21 cellular contexts compared by ENCODE assay signal in genomic region chr6:46469021-46469420, GRCh38. TPM values are rescaled to one million over a fixed set of nuclear protein-coding genes. Genes with fewer than 3 reads are reported as not detected.
A peak's percentile ranks its signal among the peaks of the same experiment; 100 is the strongest.
DNase-seq lines count a peak whose midpoint lies in the region; ATAC-seq, FAIRE-seq and TF ChIP-seq lines count a peak whose summit lies in the region.
"Had no signal": no experiment of that assay in that cellular context is flagged by ENCODE, and none has a peak within 500 bp of the region (broad histone marks: within the 10 kb centered on the region; RNA-seq: fewer than 3 reads in every experiment).

No MANE protein-coding gene starts in this region.

- no peak overlapping the region for H3K14ac ChIP-seq in mesenchymal stem cell (ENCODE audit: low read length in 2 of 2)

- no peak overlapping the region for H2BK12ac ChIP-seq in mesenchymal stem cell (ENCODE audit: low read length in 2 of 2)

- H3K27me3 ChIP-seq in GM23338 (ENCODE audit: insufficient read depth): no peaks in the 10 kb centered on the region
- no peaks in the 10 kb centered on the region for H3K27me3 ChIP-seq in mesenchymal stem cell (ENCODE audit: control insufficient read depth in 1 of 2, insufficient read depth in 1 of 2, low read length in 2 of 2)
- H3K27me3 ChIP-seq in gastrocnemius medialis: no peaks in the 10 kb centered on the region

- H3K9me3 ChIP-seq in mesenchymal stem cell (ENCODE audit: control insufficient read depth, low read length) (no peaks in the 10 kb centered on the region), gastrocnemius medialis (no peaks in the 10 kb centered on the region)

- WGBS in mesenchymal stem cell: 70% methylated on average over 2 of the region's 2 CpGs

- no peak overlapping the region for H4K8ac ChIP-seq in mesenchymal stem cell (ENCODE audit: low read length)

- H3K36me3 Mint-ChIP-seq in GM23338 (ENCODE audit: low read depth) (peaks cover 6% of the 10 kb centered on the region; the same call in 1 of the 3 replicates), WTC11 (peaks cover 17% of the 10 kb centered on the region), HFFc6 (ENCODE audit: low read depth) (no peaks in the 10 kb centered on the region)
- H3K36me3 Mint-ChIP-seq: CD4-positive, CD25-positive, alpha-beta regulatory T cell had no signal

- no peak overlapping the region for H2BK120ac ChIP-seq in mesenchymal stem cell (ENCODE audit: low read depth, low read length)

- no peaks in the 10 kb centered on the region for H3K36me3 ChIP-seq in GM23338 (ENCODE audit: insufficient read depth)
- no peaks in the 10 kb centered on the region for H3K36me3 ChIP-seq in mesenchymal stem cell (ENCODE audit: control insufficient read depth in 1 of 2, insufficient read depth in 2 of 2, low read depth in 1 of 2, low read length in 2 of 2)
- no peaks in the 10 kb centered on the region for H3K36me3 ChIP-seq in gastrocnemius medialis

- H3K23ac ChIP-seq in mesenchymal stem cell (ENCODE audit: low read length in 2 of 2): no peak overlapping the region

- H2AK5ac ChIP-seq in mesenchymal stem cell (ENCODE audit: low read length, severe bottlenecking): peak overlapping the region; percentile 57

- FAIRE-seq in H54 (lab: Jason Lieb, UNC): no peak
- FAIRE-seq: GM12892, HTR-8/SVneo, K562 had no signal

- DNase-seq in GM23338 (ENCODE audit: low spot score) (no peak), WTC11 (ENCODE audit: low spot score) (no peak), mesenchymal stem cell (no peak), gastrocnemius medialis (peak in 1 of 2 donors; percentile 10), HFFc6 (no peak), H54 (ENCODE audit: insufficient read length, low spot score) (no peak), NCI-H748 treated with DMSO at 0.1 percent for 48 hours (lab: John Stamatoyannopoulos, UW) (no peak)
- DNase-seq: ACHN; CD4-positive, CD25-positive, alpha-beta regulatory T cell; DMS79; GDM1; NCI-H1092; NCI-H1694; NCI-H2107; NCI-H226; NCI-H526 treated with DMSO at 0.1 percent for 48 hours; SHP77 had no signal

- CTCF ChIA-PET in WTC11 (lab: Charles Lee): interaction anchor here (1.1 to 5.9 kb wide), 3 partner anchors 9 to 187 kb away, joined by 3 to 39 read pairs (median 5); partner anchors contain the start of gene RCAN2

- H3K9me3 Mint-ChIP-seq in GM23338 (peaks cover 9% of the 10 kb centered on the region), WTC11 (peaks cover 21% of the 10 kb centered on the region), HFFc6 (peaks cover 16% of the 10 kb centered on the region; the same call in 1 of the 2 replicates)

- H2AFZ ChIP-seq in GM23338 (no peak overlapping the region), mesenchymal stem cell (ENCODE audit: low read depth, low read length) (no peak overlapping the region)

- H4K20me1 ChIP-seq in GM23338 (replicated peaks; ENCODE audit: insufficient read depth): no peaks in the 10 kb centered on the region

- intact Hi-C loops in gastrocnemius medialis (cut with DNase I; ENCODE audit: low total_unique reads): no loop called here

- no peaks in the 10 kb centered on the region for H3F3A ChIP-seq in GM23338 (replicated peaks; ENCODE audit: low read depth)

- peak overlapping the region; percentile 28; the same call in 1 of the 2 replicates for H3K27ac ChIP-seq in GM23338 (ENCODE audit: low read depth)
- H3K27ac ChIP-seq in mesenchymal stem cell (ENCODE audit: low read length, poor library complexity, severe bottlenecking): no peak overlapping the region
- peak overlapping the region; percentile 66 to 85 (median 71) for H3K27ac ChIP-seq in gastrocnemius medialis

- POLR2A ChIA-PET in WTC11 (lab: Charles Lee): interaction anchor here (0.6 kb wide), 1 partner anchor 231 kb away, joined by 5 read pairs; no protein-coding TSS in a partner anchor

- no peak overlapping the region for H3K4ac ChIP-seq in mesenchymal stem cell (ENCODE audit: low read depth in 1 of 2, low read length in 2 of 2)

- H2BK5ac ChIP-seq in mesenchymal stem cell (ENCODE audit: low read depth, low read length, poor library complexity, severe bottlenecking): no peak overlapping the region

- H3K4me1 Mint-ChIP-seq in GM23338: peaks cover 42% of the 10 kb centered on the region
- peaks cover 59% of the 10 kb centered on the region for H3K4me1 Mint-ChIP-seq in WTC11
- peaks cover 9% of the 10 kb centered on the region; the same call in 1 of the 2 replicates for H3K4me1 Mint-ChIP-seq in HFFc6 (ENCODE audit: low read depth)
- H3K4me1 Mint-ChIP-seq: CD4-positive, CD25-positive, alpha-beta regulatory T cell had no signal

- H2BK15ac ChIP-seq in mesenchymal stem cell (ENCODE audit: low read depth, poor library complexity, severe bottlenecking): no peak overlapping the region

- in situ Hi-C loops in gastrocnemius medialis (cut with MboI; ENCODE audit: low sequenced_read_pairs in 4 of 4): no loop called here

- no peak overlapping the region for H3K4me3 Mint-ChIP-seq in GM23338
- H3K4me3 Mint-ChIP-seq in WTC11: peak overlapping the region; percentile 4; the same call in 1 of the 2 replicates
- H3K4me3 Mint-ChIP-seq in HFFc6: no peak overlapping the region
- H3K4me3 Mint-ChIP-seq: CD4-positive, CD25-positive, alpha-beta regulatory T cell had no signal

- TF ChIP-seq POLR2A in gastrocnemius medialis (IDR thresholded peaks at IDR 0.05) (no peak), H54 (IDR thresholded peaks at IDR 0.05; ENCODE audit: low read depth, low read length) (no peak)

- H3K4me1 ChIP-seq in GM23338 (ENCODE audit: insufficient read depth): peaks cover 25% of the 10 kb centered on the region
- H3K4me1 ChIP-seq in mesenchymal stem cell (ENCODE audit: control insufficient read depth, insufficient read depth, low read depth, low read length): peaks cover 6% of the 10 kb centered on the region
- peaks cover 48 to 82% of the 10 kb centered on the region in 2 donors for H3K4me1 ChIP-seq in gastrocnemius medialis

- H3K79me2 ChIP-seq in GM23338 (replicated peaks; ENCODE audit: insufficient read depth): no peaks in the 10 kb centered on the region

- TF ChIP-seq CTCF in GM23338 (conservative IDR thresholded peaks at IDR 0.05; ENCODE audit: low read depth in 2 of 2) (no peak), WTC11 (IDR thresholded peaks at IDR 0.05) (no peak), gastrocnemius medialis (IDR thresholded peaks at IDR 0.05 in 4 of 5, conservative IDR thresholded peaks at IDR 0.05 in 1 of 5) (no peak), HFFc6 (IDR thresholded peaks at IDR 0.05) (no peak)

- no peak for ATAC-seq in GM23338
- peak; percentile 49 for ATAC-seq in WTC11
- peak; percentile 72 to 83 for ATAC-seq in gastrocnemius medialis
- ATAC-seq: K562, Panc1 had no signal

- H3K79me1 ChIP-seq in mesenchymal stem cell (replicated peaks; ENCODE audit: low read length, poor library complexity, severe bottlenecking): no peaks in the 10 kb centered on the region

- H4K91ac ChIP-seq in mesenchymal stem cell (ENCODE audit: low read length): no peak overlapping the region

- H3K4me2 ChIP-seq in GM23338 (0 out of 2 replicates have a peak overlapping the region, but pooled peaks have one; percentile 42), mesenchymal stem cell (ENCODE audit: low read length, poor library complexity, severe bottlenecking) (no peak overlapping the region)

- H3K27ac Mint-ChIP-seq in GM23338 (peak overlapping the region; percentile 14; the same call in 1 of the 2 replicates), WTC11 (peak overlapping the region; percentile 63), HFFc6 (no peak overlapping the region)
- H3K27ac Mint-ChIP-seq: CD4-positive, CD25-positive, alpha-beta regulatory T cell had no signal

- H3K4me3 ChIP-seq in GM23338: no peak overlapping the region
- H3K4me3 ChIP-seq in mesenchymal stem cell (ENCODE audit: insufficient read depth in 1 of 2, low read depth in 1 of 2, low read length in 2 of 2): no peak overlapping the region
- H3K4me3 ChIP-seq in gastrocnemius medialis: no peak overlapping the region
- H3K4me3 ChIP-seq: K562 had no signal

- H3K9ac ChIP-seq in mesenchymal stem cell (ENCODE audit: low read length): no peak overlapping the region

- no peak overlapping the region for H3K18ac ChIP-seq in mesenchymal stem cell (ENCODE audit: low read depth in 1 of 2, low read length in 2 of 2)

- peaks cover 4% of the 10 kb centered on the region for H3K27me3 Mint-ChIP-seq in GM23338 (ENCODE audit: insufficient read depth, low read depth, poor library complexity)
- H3K27me3 Mint-ChIP-seq in WTC11 (ENCODE audit: low read depth): no peaks in the 10 kb centered on the region
- no peaks in the 10 kb centered on the region for H3K27me3 Mint-ChIP-seq in HFFc6 (ENCODE audit: insufficient read depth)

- peaks cover 7% of the 10 kb centered on the region; the same call in 1 of the 2 replicates for H3K9me2 ChIP-seq in GM23338 (ENCODE audit: insufficient read depth)

TF ChIP-seq in GM23338, 12 proteins besides CTCF, POLR2A, EP300 and RAD21:
- TF ChIP-seq EZH2phosphoT487 (IDR thresholded peaks at IDR 0.05; ENCODE audit: unreplicated experiment) (no peak), ZNF331 (CRISPR knock-in tag; IDR thresholded peaks at IDR 0.05; ENCODE audit: low read depth) (no peak), POLR2AphosphoS5 (IDR thresholded peaks at IDR 0.05; ENCODE audit: low read depth) (no peak)

TF ChIP-seq in WTC11, 78 proteins besides CTCF, POLR2A, EP300 and RAD21 (continues in another document):
- no peak for TF ChIP-seq ZNF263 (CRISPR knock-in tag; IDR thresholded peaks at IDR 0.05; ENCODE audit: low read depth)
- no peak for TF ChIP-seq JUN (CRISPR knock-in tag; IDR thresholded peaks at IDR 0.05)
- TF ChIP-seq, protein P1, sequence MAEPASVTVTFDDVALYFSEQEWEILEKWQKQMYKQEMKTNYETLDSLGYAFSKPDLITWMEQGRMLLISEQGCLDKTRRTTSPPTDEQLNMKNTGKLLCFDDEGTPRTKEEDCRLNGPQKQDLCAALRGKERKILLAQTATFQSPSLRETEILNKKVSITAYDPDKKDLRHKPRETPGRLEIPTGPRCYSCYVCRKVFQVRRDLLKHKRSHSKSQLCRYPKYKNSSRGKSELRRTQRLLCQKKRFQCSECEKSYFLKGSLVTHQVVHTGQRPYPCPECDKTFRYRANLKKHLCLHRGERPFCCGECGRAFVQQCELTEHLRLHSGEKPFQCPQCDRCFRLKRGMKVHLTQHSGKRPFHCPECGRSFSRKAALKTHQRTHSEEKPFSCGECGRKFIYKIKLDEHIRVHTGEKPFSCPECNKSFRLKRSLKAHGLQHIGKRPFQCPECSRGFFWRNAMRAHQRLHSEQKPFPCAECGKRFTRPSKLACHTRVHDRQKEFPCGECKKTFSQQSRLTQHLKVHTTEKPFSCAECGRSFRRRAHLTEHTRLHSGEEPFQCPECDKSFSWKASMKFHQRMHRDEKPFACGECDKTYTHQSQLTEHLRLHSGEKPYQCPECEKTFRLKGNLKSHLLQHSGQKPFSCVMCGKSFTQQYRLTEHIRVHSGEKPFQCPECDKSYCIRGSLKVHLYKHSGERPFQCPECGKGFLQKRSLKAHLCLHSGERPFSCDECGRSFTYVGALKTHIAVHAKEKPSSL (CRISPR knock-in tag; conservative IDR thresholded peaks at IDR 0.05): no peak

RNA-seq across cellular contexts. Expression of gene RCAN2, which starts 22.2 kb away (rescaled TPM):
- total RNA-seq in GM23338 (2014; rRNA removed; shearing (Covaris generic)): 6.3 and 9.3 TPM in 2 replicates
- 4.6 and 6.0 TPM in 2 replicates for polyA plus RNA-seq in GM23338 (2016; fragmentation: Nextera tagmentation; extraction: Ambion mirVana)
- total RNA-seq in WTC11 (2021) (3.4 to 3.9 TPM (median 3.8 TPM) in 3 replicates), gastrocnemius medialis (10 to 100 TPM; 26.2 to 88.8 (median 43.2) TPM)
- polyA plus RNA-seq in mesenchymal stem cell (2013, experiment 1 of 2): 3.1 TPM
- 2.9 TPM for polyA plus RNA-seq in mesenchymal stem cell (2013, experiment 2 of 2)
- total RNA-seq in HFFc6 (2021; fragmentation: NEBNext Ultra II Directional; extraction: Animal tissue kit (Norgen Biotek cat#: 25700)): under 1 TPM in 4 of 6 experiments, not detected in 2; 0.06 to 1.00 (median 0.31) TPM
- total RNA-seq: CD4-positive, CD25-positive, alpha-beta regulatory T cell had no signal
- polyA plus RNA-seq: K562 had no signal
